8 cellular contexts compared by ENCODE assay signal in genomic region chr16:66935319-66936011, GRCh38. TPM values are rescaled to one million over a fixed set of nuclear protein-coding genes. Genes with fewer than 3 reads are reported as not detected.
A peak's percentile ranks its signal among the peaks of the same experiment; 100 is the strongest.
DNase-seq lines count a peak whose midpoint lies in the region; ATAC-seq, FAIRE-seq and TF ChIP-seq lines count a peak whose summit lies in the region.

Gene CES2 (plus strand): TSS chr16:66935516. CDS start chr16:66935636, 120 bp downstream.

- peaks cover 22% of the 10 kb centered on the region for H3K36me3 Mint-ChIP-seq in astrocyte (ENCODE audit: low read depth, unreplicated experiment)

- no peaks in the 10 kb centered on the region for H3K9me2 ChIP-seq in hepatocyte (replicated peaks; ENCODE audit: insufficient read depth)

- peaks cover 3% of the 10 kb centered on the region for H3K36me3 ChIP-seq in astrocyte (ENCODE audit: insufficient read depth, low read length)
- no peaks in the 10 kb centered on the region for H3K36me3 ChIP-seq in hepatocyte (replicated peaks; ENCODE audit: insufficient read depth, low read depth)

- no peaks in the 10 kb centered on the region for H3K9me3 Mint-ChIP-seq in astrocyte (ENCODE audit: unreplicated experiment)

- H3K27me3 ChIP-seq in astrocyte (ENCODE audit: insufficient read depth, low read length): no peaks in the 10 kb centered on the region
- no peaks in the 10 kb centered on the region for H3K27me3 ChIP-seq in hepatocyte

- peaks cover 13% of the 10 kb centered on the region for H3K4me1 Mint-ChIP-seq in astrocyte (ENCODE audit: low read depth, unreplicated experiment)

- H3K27ac ChIP-seq in astrocyte (ENCODE audit: low read depth, low read length) (peak within 1 kb of the TSS; percentile 88), hepatocyte (peak within 1 kb of the TSS; percentile 98)

- H3K79me2 ChIP-seq in astrocyte (ENCODE audit: insufficient read depth, low read length): peaks cover 52% of the 10 kb centered on the region
- peaks cover 52% of the 10 kb centered on the region for H3K79me2 ChIP-seq in hepatocyte

- H4K20me1 ChIP-seq in astrocyte (ENCODE audit: insufficient read depth, low read length): peaks cover 81% of the 10 kb centered on the region
- no peaks in the 10 kb centered on the region for H4K20me1 ChIP-seq in hepatocyte (ENCODE audit: insufficient read depth, poor library complexity, severe bottlenecking)

- 65% methylated on average over 43 of the region's 44 CpGs for WGBS in hepatocyte (ENCODE audit: low lambda C conversion rate, missing lambda C conversion rate)

- TF ChIP-seq CTCF in astrocyte (IDR thresholded peaks at IDR 0.05; ENCODE audit: insufficient read depth, low read depth, low read length) (no peak), hepatocyte (IDR thresholded peaks at IDR 0.05; ENCODE audit: poor library complexity) (no peak), retinal pigment epithelial cell (conservative IDR thresholded peaks at IDR 0.05; ENCODE audit: low read depth, low read length) (no peak)

- H3K4me3 Mint-ChIP-seq in astrocyte (ENCODE audit: unreplicated experiment): peak within 1 kb of the TSS; percentile 95

- peaks cover 19% of the 10 kb centered on the region for H3K4me1 ChIP-seq in astrocyte (ENCODE audit: insufficient read depth, low read length)
- peaks cover 22% of the 10 kb centered on the region for H3K4me1 ChIP-seq in hepatocyte (ENCODE audit: insufficient read depth)

- peak within 1 kb of the TSS; percentile 89 for H3K27ac Mint-ChIP-seq in astrocyte (ENCODE audit: unreplicated experiment)

- ATAC-seq in HG03571 (IDR thresholded peaks at IDR 0.05; ENCODE audit: unreplicated experiment): no peak

- H3K4me3 ChIP-seq in astrocyte (ENCODE audit: insufficient read depth, low read depth, low read length): peak within 1 kb of the TSS; percentile 86
- peak within 1 kb of the TSS; percentile 69 for H3K4me3 ChIP-seq in hepatocyte
- peak within 1 kb of the TSS; percentile 95 for H3K4me3 ChIP-seq in retinal pigment epithelial cell (ENCODE audit: low read length)

- H2AFZ ChIP-seq in astrocyte (ENCODE audit: low read depth, low read length) (peak within 1 kb of the TSS; percentile 98), hepatocyte (peak within 1 kb of the TSS; percentile 89)

- DNase-seq in AG08395 (ENCODE audit: low spot score) (peak; percentile 79), HTR-8/SVneo (ENCODE audit: insufficient read length, low spot score) (peak; percentile 64), astrocyte (ENCODE audit: low read depth) (no peak), hepatocyte (ENCODE audit: low spot score) (peak; percentile 74), retinal pigment epithelial cell (ENCODE audit: low read depth) (no peak), cerebellar nuclear complex (lab: John Stamatoyannopoulos, UW) (no peak)
- no peak for DNase-seq in stimulated activated CD4-positive, alpha-beta T cell treated with anti-CD3 and anti-CD28 coated beads, Interleukin-4, amount 100 ng/mL, for 1 hour

- H3K27me3 Mint-ChIP-seq in astrocyte (ENCODE audit: low read depth, unreplicated experiment): no peaks in the 10 kb centered on the region

- peak within 1 kb of the TSS; percentile 95 for H3K9ac ChIP-seq in astrocyte (ENCODE audit: low read length)

- FAIRE-seq in HTR-8/SVneo (lab: Jason Lieb, UNC) (peak; percentile 86), astrocyte (lab: Jason Lieb, UNC) (no peak)

- H3K9me3 ChIP-seq in astrocyte (ENCODE audit: insufficient read depth, low read depth, low read length): no peaks in the 10 kb centered on the region
- no peaks in the 10 kb centered on the region for H3K9me3 ChIP-seq in hepatocyte (ENCODE audit: low read depth)

- peak within 1 kb of the TSS; percentile 99 for H3K4me2 ChIP-seq in astrocyte (ENCODE audit: low read length)
- peak within 1 kb of the TSS; percentile 99 for H3K4me2 ChIP-seq in hepatocyte

RNA-seq across cellular contexts. Expression of gene CES2, which starts in this region (rescaled TPM):
- total RNA-seq in astrocyte (22.9 and 28.8 TPM in 2 replicates), hepatocyte (52.6 and 52.8 TPM in 2 replicates)
- polyA plus RNA-seq in hepatocyte: 67.7 and 72.8 TPM in 2 replicates

Comparison
In these comparisons a context has a peak if more than half of its experiments do, and no peak if none do; other contexts are left out.
1. DNase-seq: peak in AG08395 (single experiment), HTR-8/SVneo (single experiment) and hepatocyte (single experiment); none in astrocyte (single experiment), retinal pigment epithelial cell (single experiment), cerebellar nuclear complex (0 of 2) and stimulated activated CD4-positive, alpha-beta T cell treated with anti-CD3 and anti-CD28 coated beads, Interleukin-4, amount 100 ng/mL, for 1 hour (single experiment).
2. Peak in every context shown above with its lines, with median percentiles within 50 percentile points of each other: H3K4me3 ChIP-seq.